1 cellular context compared by ENCODE assay signal in genomic region chr16:66894948-66895696, GRCh38.
A peak's percentile ranks its signal among the peaks of the same experiment; 100 is the strongest.
TF ChIP-seq lines count a peak whose summit lies in the region.

No MANE protein-coding gene starts in this region.

TF ChIP-seq in K562, 482 proteins besides CTCF, POLR2A, EP300 and RAD21 (continues in another document):
- TF ChIP-seq MYC (IDR thresholded peaks at IDR 0.05; ENCODE audit: low read depth, low read length) (no peak), MYC (CRISPR knock-in tag; IDR thresholded peaks at IDR 0.05; ENCODE audit: borderline replicate concordance, low read depth) (no peak), SLC30A9 (CRISPR knock-in tag; IDR thresholded peaks at IDR 0.05) (no peak), XRCC4 (IDR thresholded peaks at IDR 0.05; ENCODE audit: extremely low read depth, insufficient read depth, insufficient read length) (no peak), DPF2 (IDR thresholded peaks at IDR 0.05) (no peak), JUND (IDR thresholded peaks at IDR 0.05; ENCODE audit: borderline replicate concordance, low read depth, low read length) (no peak), JUND (tag; IDR thresholded peaks at IDR 0.05; ENCODE audit: borderline replicate concordance, low read depth, low read length) (no peak; the same call in 2 of the 3 replicates), PTBP1 (IDR thresholded peaks at IDR 0.05; ENCODE audit: low read depth, low read length) (no peak), GABPB1 (CRISPR knock-in tag; IDR thresholded peaks at IDR 0.05) (no peak), ETV5 (CRISPR knock-in tag; IDR thresholded peaks at IDR 0.05; ENCODE audit: low read depth) (0 out of 2 replicates have a peak, but pooled peaks have one; percentile 49), GMEB1 (CRISPR knock-in tag; IDR thresholded peaks at IDR 0.05) (no peak), ATF7 (IDR thresholded peaks at IDR 0.05) (0 out of 2 replicates have a peak, but pooled peaks have one; percentile 51), CC2D1A (IDR thresholded peaks at IDR 0.05) (peak; percentile 90), CBFB (CRISPR knock-in tag; IDR thresholded peaks at IDR 0.05) (no peak), HES1 (IDR thresholded peaks at IDR 0.05; ENCODE audit: low read depth) (no peak), FOXA3 (CRISPR knock-in tag; conservative IDR thresholded peaks at IDR 0.05 in 1 of 2, IDR thresholded peaks at IDR 0.05 in 1 of 2) (no peak), ATF6 (CRISPR knock-in tag; IDR thresholded peaks at IDR 0.05) (no peak), LCOR (CRISPR knock-in tag; IDR thresholded peaks at IDR 0.05) (no peak), HOMEZ (CRISPR knock-in tag; IDR thresholded peaks at IDR 0.05) (no peak), NR2F6 (CRISPR knock-in tag; IDR thresholded peaks at IDR 0.05) (no peak), ZNF133 (CRISPR knock-in tag; IDR thresholded peaks at IDR 0.05) (no peak), HNRNPUL1 (IDR thresholded peaks at IDR 0.05; ENCODE audit: low read length) (no peak), SMAD1 (IDR thresholded peaks at IDR 0.05; ENCODE audit: low read depth, low read length, partially characterized antibody) (no peak), FOS (IDR thresholded peaks at IDR 0.05; ENCODE audit: extremely low read depth, insufficient read length) (no peak), ZBED1 (IDR thresholded peaks at IDR 0.05) (no peak), HDAC1 (IDR thresholded peaks at IDR 0.05) (no peak), SPI1 (IDR thresholded peaks at IDR 0.05; ENCODE audit: borderline replicate concordance, low read depth, low read length) (no peak), ZNF592 (IDR thresholded peaks at IDR 0.05) (no peak), HDAC2 (IDR thresholded peaks at IDR 0.05) (no peak), ARID3B (CRISPR knock-in tag; IDR thresholded peaks at IDR 0.05; ENCODE audit: borderline replicate concordance) (no peak), FOSL1 (tag; conservative IDR thresholded peaks at IDR 0.05) (no peak), SRSF1 (IDR thresholded peaks at IDR 0.05; ENCODE audit: low read depth, low read length) (no peak), TCF7 (IDR thresholded peaks at IDR 0.05; ENCODE audit: borderline replicate concordance) (peak; percentile 52; the same call in 1 of the 2 replicates), HSF4 (CRISPR knock-in tag; IDR thresholded peaks at IDR 0.05; ENCODE audit: borderline replicate concordance) (no peak), BRF2 (IDR thresholded peaks at IDR 0.05; ENCODE audit: borderline replicate concordance, insufficient read depth, insufficient read length) (no peak), THAP7 (CRISPR knock-in tag; IDR thresholded peaks at IDR 0.05) (no peak), ZNF644 (tag; IDR thresholded peaks at IDR 0.05; ENCODE audit: low read depth) (no peak), XRCC5 (IDR thresholded peaks at IDR 0.05; ENCODE audit: low read depth, low read length) (peak; percentile 38; the same call in 1 of the 2 replicates), PRMT5 (CRISPR knock-in tag; IDR thresholded peaks at IDR 0.05) (no peak), TARDBP (IDR thresholded peaks at IDR 0.05) (no peak), E2F3 (CRISPR knock-in tag; IDR thresholded peaks at IDR 0.05) (no peak), ZFX (CRISPR knock-in tag; IDR thresholded peaks at IDR 0.05) (peak; percentile 59), C11orf30 (IDR thresholded peaks at IDR 0.05; ENCODE audit: low read depth) (no peak), ZNF695 (CRISPR knock-in tag; IDR thresholded peaks at IDR 0.05) (no peak), ZNF3 (CRISPR knock-in tag; IDR thresholded peaks at IDR 0.05) (no peak), ZNF224 (CRISPR knock-in tag; IDR thresholded peaks at IDR 0.05) (no peak), MTA3 (IDR thresholded peaks at IDR 0.05; ENCODE audit: borderline replicate concordance) (peak; percentile 46; the same call in 1 of the 2 replicates), TBP (optimal IDR thresholded peaks at IDR 0.05; ENCODE audit: low read depth, low read length) (no peak), BCLAF1 (IDR thresholded peaks at IDR 0.05; ENCODE audit: borderline replicate concordance in 1 of 2, control insufficient read depth in 1 of 2, low read depth in 2 of 2, low read length in 1 of 2) (no peak), RCOR1 (IDR thresholded peaks at IDR 0.05; ENCODE audit: borderline replicate concordance in 1 of 2, low read depth in 2 of 2, low read length in 2 of 2) (peak in 1 of 2 experiments; percentile 55; a peak in 1 of 4 replicates), ZBTB2 (IDR thresholded peaks at IDR 0.05) (0 out of 2 replicates have a peak, but pooled peaks have one; percentile 37)
